6 cellular contexts compared by ENCODE assay signal in the genomic region with DNA sequence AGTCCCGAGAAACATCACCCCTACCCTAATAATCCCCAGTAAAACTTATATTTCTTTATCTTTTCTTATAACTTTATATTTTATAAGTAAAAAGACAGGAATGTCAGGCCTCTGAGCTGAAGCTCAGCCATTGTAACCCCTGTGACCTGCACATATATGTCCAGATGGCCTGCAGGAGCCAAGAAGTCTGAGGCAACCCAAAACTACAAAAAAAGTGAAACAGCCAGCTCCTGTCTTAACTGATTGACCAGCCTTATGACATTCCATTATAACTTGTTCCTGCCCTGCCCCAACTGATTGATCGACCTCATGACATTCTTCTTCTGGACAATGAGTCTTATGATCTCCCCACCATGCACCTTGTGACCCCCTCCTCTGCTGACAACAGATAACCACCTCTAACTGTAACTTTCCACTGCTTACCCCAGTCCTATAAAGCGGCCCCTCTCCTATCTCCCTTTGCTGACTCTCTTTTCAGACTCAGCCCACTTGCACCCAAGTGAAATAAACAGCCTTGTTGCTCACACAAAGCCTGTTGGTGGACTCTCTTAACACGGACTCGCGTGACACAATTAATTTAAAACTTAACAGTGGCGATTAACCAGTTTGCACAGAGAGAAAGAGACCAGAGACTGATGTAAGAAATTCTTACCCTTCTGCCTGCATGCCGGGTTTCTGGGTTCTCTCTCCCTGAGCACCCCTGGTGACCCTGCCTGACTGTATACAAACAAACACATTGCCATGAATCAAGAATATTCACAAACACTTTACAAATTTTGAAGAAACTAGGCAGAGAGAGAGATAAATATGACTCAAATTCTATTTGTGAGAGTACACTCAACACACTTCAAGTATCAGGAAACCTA.
DNase-seq lines count a peak whose midpoint lies in the region; ATAC-seq, FAIRE-seq and TF ChIP-seq lines count a peak whose summit lies in the region.
"Not testable (repeated sequence)": the region's sequence is repeated elsewhere in the genome, so short reads cannot be mapped to it uniquely, and the experiment has no call there.

No MANE protein-coding gene starts in this region.

- CTCF ChIA-PET in K562 (lab: Yijun Ruan, JAX; ENCODE audit: low intra/inter-chr PET ratio) = not testable (repeated sequence)

- peak overlapping the region; percentile 49 for H2BK120ac ChIP-seq in trophoblast cell (ENCODE audit: insufficient read depth, low read length, poor library complexity)

- POLR2A ChIA-PET in K562 (lab: Yijun Ruan, JAX) = not testable (repeated sequence)

- not testable (repeated sequence) for H3K27me3 ChIP-seq in K562 (ENCODE audit: control insufficient read depth in 2 of 2, insufficient read depth in 2 of 2, low read length in 2 of 2); esophagus muscularis mucosa; neural progenitor cell; trophoblast cell (ENCODE audit: insufficient read depth, low read length)

- peaks cover 84% of the 10 kb centered on the region for H3K79me2 ChIP-seq in K562 (ENCODE audit: control insufficient read depth, insufficient read depth, low read length)
- not testable (repeated sequence) for H3K79me2 ChIP-seq in neural progenitor cell (ENCODE audit: low read depth); trophoblast cell (ENCODE audit: control insufficient read depth, insufficient read depth, low read length, poor library complexity)

- WGBS in K562 (ENCODE audit: insufficient coverage, low coverage, missing lambda C conversion rate) = 7% methylated on average over 8 of the region's 8 CpGs
- WGBS in esophagus muscularis mucosa = 93% methylated on average over 8 of the region's 8 CpGs
- WGBS in trophoblast cell (ENCODE audit: extremely low coverage, insufficient coverage, insufficient read length) = no CpG with 5 or more reads among the region's 8 CpGs

- H4K12ac ChIP-seq in trophoblast cell (ENCODE audit: low read depth, low read length) = not testable (repeated sequence)

- H3K36me3 ChIP-seq in K562 (ENCODE audit: control insufficient read depth, insufficient read depth, low read length) = peaks cover 60% of the 10 kb centered on the region
- not testable (repeated sequence) for H3K36me3 ChIP-seq in esophagus muscularis mucosa; neural progenitor cell; trophoblast cell (ENCODE audit: control insufficient read depth in 1 of 2, insufficient read depth in 2 of 2, low read length in 2 of 2)

- not testable (repeated sequence) for H4K20me1 ChIP-seq in K562 (replicated peaks; ENCODE audit: control insufficient read depth, insufficient read depth, low read length); neural progenitor cell (ENCODE audit: low read depth)

- peak overlapping the region; percentile 67 to 79; a peak in 3 of 4 replicates for H3K9ac ChIP-seq in K562 (ENCODE audit: insufficient read depth in 1 of 2, low read depth in 2 of 2, low read length in 2 of 2)
- H3K9ac ChIP-seq in neural progenitor cell; trophoblast cell (ENCODE audit: low read length): not testable (repeated sequence)

- not testable (repeated sequence) for TF ChIP-seq CTCF in K562 (IDR thresholded peaks at IDR 0.05 in 2 of 3, conservative IDR thresholded peaks at IDR 0.05 in 1 of 3; ENCODE audit: insufficient read depth in 2 of 3, low read depth in 1 of 3, low read length in 3 of 3); esophagus muscularis mucosa (IDR thresholded peaks at IDR 0.05); neural progenitor cell (IDR thresholded peaks at IDR 0.05)

- not testable (repeated sequence) for H3K9me3 ChIP-seq in K562 (replicated peaks; ENCODE audit: control insufficient read depth, insufficient read depth, low read depth, low read length); esophagus muscularis mucosa; neural progenitor cell (ENCODE audit: low read depth); trophoblast cell (ENCODE audit: insufficient read depth, low read depth, low read length)

- H3K27ac ChIP-seq in K562 (ENCODE audit: extremely low read depth, low read depth, low read length) = peak overlapping the region; percentile 90
- not testable (repeated sequence) for H3K27ac ChIP-seq in esophagus muscularis mucosa (replicated peaks in 1 of 4); neural progenitor cell
- H3K27ac ChIP-seq in trophoblast cell (ENCODE audit: low read depth, low read length) = peak overlapping the region; percentile 33

- TF ChIP-seq POLR2A in K562 (conservative IDR thresholded peaks at IDR 0.05) = peak; percentile 66
- not testable (repeated sequence) for TF ChIP-seq POLR2A in esophagus muscularis mucosa (IDR thresholded peaks at IDR 0.05; ENCODE audit: low read depth)

- H3K4me1 ChIP-seq in K562 (replicated peaks in 1 of 2; ENCODE audit: control insufficient read depth in 2 of 2, insufficient read depth in 2 of 2, low read length in 2 of 2) = peaks cover 3 to 18% of the 10 kb centered on the region in 2 experiments; a peak in 3 of 5 replicates
- H3K4me1 ChIP-seq in esophagus muscularis mucosa; neural progenitor cell; trophoblast cell (ENCODE audit: control insufficient read depth in 1 of 2, insufficient read depth in 2 of 2, low read length in 2 of 2): not testable (repeated sequence)

- intact Hi-C loops in K562 (cut with micrococcal nuclease) = loop anchor here (5.0 to 10.0 kb wide), 4 partner anchors 50 to 250 kb away; no protein-coding TSS in a partner anchor
- intact Hi-C loops in esophagus muscularis mucosa (cut with DNase I) = not testable (repeated sequence)

- ATAC-seq in K562 = peak; percentile 54

- H3K4me3 Mint-ChIP-seq in neural progenitor cell = not testable (repeated sequence)

- not testable (repeated sequence) for H3F3A ChIP-seq in neural progenitor cell (ENCODE audit: low read depth)

- not testable (repeated sequence) for H3K4ac ChIP-seq in trophoblast cell (ENCODE audit: low read depth, low read length)

- not testable (repeated sequence) for BruUV-seq in K562 (replicated peaks; lab: Mats Ljungman, UMichigan)

- H2BK5ac ChIP-seq in trophoblast cell (ENCODE audit: low read depth, low read length, poor library complexity) = peak overlapping the region; percentile 77

- peak overlapping the region; percentile 16; the same call in 1 of the 2 replicates for H3K4me3 ChIP-seq in K562
- not testable (repeated sequence) for H3K4me3 ChIP-seq in esophagus muscularis mucosa; neural progenitor cell; trophoblast cell (ENCODE audit: low read depth, low read length)

- H3K23ac ChIP-seq in trophoblast cell (ENCODE audit: low read length) = not testable (repeated sequence)

- not testable (repeated sequence) for H2AFZ ChIP-seq in K562 (ENCODE audit: low read depth, low read length); trophoblast cell (ENCODE audit: insufficient read depth, low read length, poor library complexity)
- H2AFZ ChIP-seq in neural progenitor cell (replicated peaks) = peak overlapping the region; percentile 89

- not testable (repeated sequence) for H3K79me1 ChIP-seq in trophoblast cell (ENCODE audit: low read length)

- not testable (repeated sequence) for H3K9me1 ChIP-seq in K562 (ENCODE audit: control insufficient read depth, insufficient read depth, low read length)

- H3K36me3 Mint-ChIP-seq in neural progenitor cell = not testable (repeated sequence)

- H3K4me2 ChIP-seq in K562 (ENCODE audit: insufficient read depth, low read length) = peak overlapping the region; percentile 50
- not testable (repeated sequence) for H3K4me2 ChIP-seq in neural progenitor cell; trophoblast cell (ENCODE audit: low read length)

- not testable (repeated sequence) for H3K9me3 Mint-ChIP-seq in neural progenitor cell

- TF ChIP-seq RAD21 in K562 (CRISPR knock-in tag; conservative IDR thresholded peaks at IDR 0.05 in 1 of 2, IDR thresholded peaks at IDR 0.05 in 1 of 2) = 0 out of 4 replicates have a peak, but pooled peaks of 1 of the 2 experiments have one; percentile 4

- FAIRE-seq in K562 (lab: Jason Lieb, UNC) = peak; percentile 88

- H4K8ac ChIP-seq in trophoblast cell (ENCODE audit: low read depth, low read length) = not testable (repeated sequence)

- in situ Hi-C loops in SK-MEL-5 (cut with HindIII; ENCODE audit: low pct_unique_long_range_greater_than_20kb, low sequenced_read_pairs); K562 (cut with MboI): not testable (repeated sequence)

- not testable (repeated sequence) for H3K18ac ChIP-seq in trophoblast cell (ENCODE audit: low read length)

- H2BK12ac ChIP-seq in trophoblast cell (ENCODE audit: low read length) = peak overlapping the region; percentile 76

- not testable (repeated sequence) for H3K14ac ChIP-seq in trophoblast cell (ENCODE audit: low read length)

- DNase-seq in HUDEP-2 (lab: John Stamatoyannopoulos, UW; ENCODE audit: unreplicated experiment in 76 of 76) = peak in 62 of 76 experiments; percentile 8 to 87 (median 44)
- peak; percentile 48 for DNase-seq in SK-MEL-5 (ENCODE audit: low read depth, low spot score)
- peak; percentile 33 to 93 (median 58) for DNase-seq in K562 (ENCODE audit: extremely low read depth in 1 of 4, low spot score in 3 of 4)
- peak; percentile 91 for DNase-seq in esophagus muscularis mucosa (ENCODE audit: extremely low spot score)
- DNase-seq in neural progenitor cell (ENCODE audit: low spot score); trophoblast cell: not testable (repeated sequence)

- H2AK5ac ChIP-seq in trophoblast cell (ENCODE audit: low read length) = not testable (repeated sequence)

- peak; percentile 93 for TF ChIP-seq EP300 in K562 (IDR thresholded peaks at IDR 0.05; ENCODE audit: low read length)
- TF ChIP-seq EP300 in esophagus muscularis mucosa (IDR thresholded peaks at IDR 0.05) = not testable (repeated sequence)

- H3K27ac Mint-ChIP-seq in neural progenitor cell = not testable (repeated sequence)

- not testable (repeated sequence) for H3K4me1 Mint-ChIP-seq in neural progenitor cell

- peak overlapping the region; percentile 68 for H4K91ac ChIP-seq in trophoblast cell (ENCODE audit: low read depth, low read length)

- H3K27me3 Mint-ChIP-seq in neural progenitor cell (ENCODE audit: insufficient read depth, low read depth) = not testable (repeated sequence)

TF ChIP-seq in K562, 482 proteins besides CTCF, POLR2A, EP300 and RAD21 (continues in another document):
- TF ChIP-seq TBL1XR1 (IDR thresholded peaks at IDR 0.05; ENCODE audit: low read length in 2 of 2) (peak in 1 of 2 experiments; percentile 68; a peak in 1 of 4 replicates), PTTG1 (tag; IDR thresholded peaks at IDR 0.05; ENCODE audit: low read depth) (peak; percentile 84)
